Comparison of ENCODE assay signal across 16 cellular contexts in genomic region chr15:67180035-67180434, GRCh38.
DNase-seq lines count a peak whose midpoint lies in the region; ATAC-seq and TF ChIP-seq lines count a peak whose summit lies in the region.
"Had no signal": no experiment of that assay in that cellular context is flagged by ENCODE, and none has a peak within 500 bp of the region (broad histone marks: within the 10 kb centered on the region; RNA-seq: fewer than 3 reads in every experiment).

No MANE protein-coding gene starts in this region.

- no peak for DNase-seq in activated CD4-positive, alpha-beta memory T cell treated with anti-CD3 and anti-CD28 coated beads for 36 hours
- no peak for DNase-seq in activated CD4-positive, alpha-beta memory T cell treated with anti-CD3 and anti-CD28 coated beads, Interleukin-2, amount 10 ng/mL, durations not matched to agents 7 days and 5 days
- peak; percentile 16 for DNase-seq in Daoy (ENCODE audit: low read depth)
- no peak for DNase-seq in effector memory CD8-positive, alpha-beta T cell
- DNase-seq in sciatic nerve (ENCODE audit: low spot score): peak; percentile 60
- DNase-seq in CD14-positive monocyte (ENCODE audit: low spot score): no peak
- no peak for DNase-seq in immature natural killer cell
- DNase-seq: ACHN, Karpas-422, NCI-H1105 treated with DMSO at 0.1 percent for 48 hours, small intestine, upper lobe of left lung had no signal

- no peak for TF ChIP-seq CTCF in CD14-positive monocyte (IDR thresholded peaks at IDR 0.05)

- H3K9me3 Mint-ChIP-seq in activated CD4-positive, alpha-beta memory T cell treated with anti-CD3 and anti-CD28 coated beads for 36 hours: no peaks in the 10 kb centered on the region
- H3K9me3 Mint-ChIP-seq in activated CD4-positive, alpha-beta memory T cell treated with anti-CD3 and anti-CD28 coated beads, Interleukin-2, amount 10 ng/mL, durations not matched to agents 7 days and 5 days: no peaks in the 10 kb centered on the region
- H3K9me3 Mint-ChIP-seq in effector memory CD8-positive, alpha-beta T cell: no peaks in the 10 kb centered on the region
- peaks cover 0 to under 1% (median 0%) of the 10 kb centered on the region in 7 donors for H3K9me3 Mint-ChIP-seq in CD14-positive monocyte
- H3K9me3 Mint-ChIP-seq in immature natural killer cell: no peaks in the 10 kb centered on the region
- H3K9me3 Mint-ChIP-seq: activated naive CD4-positive, alpha-beta T cell treated with anti-CD3 and anti-CD28 coated beads for 36 hours; GM23338 had no signal

- H3K4me3 Mint-ChIP-seq in activated CD4-positive, alpha-beta memory T cell treated with anti-CD3 and anti-CD28 coated beads for 36 hours: no peak overlapping the region
- H3K4me3 Mint-ChIP-seq in activated CD4-positive, alpha-beta memory T cell treated with anti-CD3 and anti-CD28 coated beads, Interleukin-2, amount 10 ng/mL, durations not matched to agents 7 days and 5 days: no peak overlapping the region
- H3K4me3 Mint-ChIP-seq in effector memory CD8-positive, alpha-beta T cell: no peak overlapping the region
- H3K4me3 Mint-ChIP-seq in CD14-positive monocyte: no peak overlapping the region
- no peak overlapping the region for H3K4me3 Mint-ChIP-seq in immature natural killer cell
- H3K4me3 Mint-ChIP-seq: activated naive CD4-positive, alpha-beta T cell treated with anti-CD3 and anti-CD28 coated beads for 36 hours; GM23338 had no signal

- peak overlapping the region; percentile 52 for H3K27ac Mint-ChIP-seq in activated CD4-positive, alpha-beta memory T cell treated with anti-CD3 and anti-CD28 coated beads for 36 hours
- no peak overlapping the region for H3K27ac Mint-ChIP-seq in activated CD4-positive, alpha-beta memory T cell treated with anti-CD3 and anti-CD28 coated beads, Interleukin-2, amount 10 ng/mL, durations not matched to agents 7 days and 5 days
- H3K27ac Mint-ChIP-seq in effector memory CD8-positive, alpha-beta T cell: peak overlapping the region; percentile 87 to 89
- H3K27ac Mint-ChIP-seq in CD14-positive monocyte: peak overlapping the region in 3 of 7 donors; percentile 11 to 51 (median 20)
- H3K27ac Mint-ChIP-seq in immature natural killer cell: peak overlapping the region in 3 of 6 donors; percentile 23 to 71 (median 41)
- H3K27ac Mint-ChIP-seq: activated naive CD4-positive, alpha-beta T cell treated with anti-CD3 and anti-CD28 coated beads for 36 hours; GM23338 had no signal

- H3K4me1 Mint-ChIP-seq in activated CD4-positive, alpha-beta memory T cell treated with anti-CD3 and anti-CD28 coated beads for 36 hours (ENCODE audit: low read depth): peaks cover 24% of the 10 kb centered on the region
- peaks cover 24% of the 10 kb centered on the region for H3K4me1 Mint-ChIP-seq in activated CD4-positive, alpha-beta memory T cell treated with anti-CD3 and anti-CD28 coated beads, Interleukin-2, amount 10 ng/mL, durations not matched to agents 7 days and 5 days
- peaks cover 23 to 28% of the 10 kb centered on the region in 2 donors for H3K4me1 Mint-ChIP-seq in effector memory CD8-positive, alpha-beta T cell (ENCODE audit: low read depth in 2 of 2)
- H3K4me1 Mint-ChIP-seq in CD14-positive monocyte: peaks cover 32% of the 10 kb centered on the region
- H3K4me1 Mint-ChIP-seq in immature natural killer cell: peaks cover 26 to 37% of the 10 kb centered on the region in 2 donors

- CTCF ChIA-PET in activated CD4-positive, alpha-beta memory T cell treated with anti-CD3 and anti-CD28 coated beads for 36 hours (lab: Charles Lee): no interaction called here
- CTCF ChIA-PET in activated CD4-positive, alpha-beta memory T cell treated with anti-CD3 and anti-CD28 coated beads, Interleukin-2, amount 10 ng/mL, durations not matched to agents 7 days and 5 days (lab: Charles Lee): no interaction called here

- no peak for ATAC-seq in effector memory CD8-positive, alpha-beta T cell (replicated peaks)
- no peak for ATAC-seq in sciatic nerve
- no peak for ATAC-seq in GM21786 (IDR thresholded peaks at IDR 0.05; ENCODE audit: unreplicated experiment)
- ATAC-seq: mucosa of descending colon had no signal

- peaks cover 29% of the 10 kb centered on the region for H3K36me3 Mint-ChIP-seq in activated CD4-positive, alpha-beta memory T cell treated with anti-CD3 and anti-CD28 coated beads for 36 hours
- H3K36me3 Mint-ChIP-seq in activated CD4-positive, alpha-beta memory T cell treated with anti-CD3 and anti-CD28 coated beads, Interleukin-2, amount 10 ng/mL, durations not matched to agents 7 days and 5 days (ENCODE audit: low read depth): peaks cover 69% of the 10 kb centered on the region
- peaks cover 43% of the 10 kb centered on the region for H3K36me3 Mint-ChIP-seq in effector memory CD8-positive, alpha-beta T cell (ENCODE audit: insufficient read depth)
- H3K36me3 Mint-ChIP-seq in CD14-positive monocyte (peaks cover 63 to 76% of the 10 kb centered on the region in 2 donors), immature natural killer cell (peaks cover 7 to 33% (median 11%) of the 10 kb centered on the region in 3 donors)

- intact Hi-C loops in activated CD4-positive, alpha-beta memory T cell treated with anti-CD3 and anti-CD28 coated beads for 36 hours (cut with micrococcal nuclease): no loop called here
- intact Hi-C loops in sciatic nerve (cut with DNase I) (no loop called here), CD14-positive monocyte (cut with micrococcal nuclease) (no loop called here)

- no peaks in the 10 kb centered on the region for H3K27me3 Mint-ChIP-seq in activated CD4-positive, alpha-beta memory T cell treated with anti-CD3 and anti-CD28 coated beads for 36 hours
- no peaks in the 10 kb centered on the region for H3K27me3 Mint-ChIP-seq in activated CD4-positive, alpha-beta memory T cell treated with anti-CD3 and anti-CD28 coated beads, Interleukin-2, amount 10 ng/mL, durations not matched to agents 7 days and 5 days
- no peaks in the 10 kb centered on the region for H3K27me3 Mint-ChIP-seq in effector memory CD8-positive, alpha-beta T cell
- peaks cover 0 to 5% (median 0%) of the 10 kb centered on the region in 3 donors for H3K27me3 Mint-ChIP-seq in CD14-positive monocyte (ENCODE audit: low read depth in 3 of 3)
- H3K27me3 Mint-ChIP-seq in immature natural killer cell (ENCODE audit: low read depth in 3 of 3): peaks cover 0 to 7% (median 6%) of the 10 kb centered on the region in 3 donors

- POLR2A ChIA-PET in activated CD4-positive, alpha-beta memory T cell treated with anti-CD3 and anti-CD28 coated beads for 36 hours (lab: Charles Lee): no interaction called here
- POLR2A ChIA-PET in activated CD4-positive, alpha-beta memory T cell treated with anti-CD3 and anti-CD28 coated beads, Interleukin-2, amount 10 ng/mL, durations not matched to agents 7 days and 5 days (lab: Charles Lee): no interaction called here

Comparison
In these comparisons a context has a peak if more than half of its experiments do, and no peak if none do; other contexts are left out.
1. DNase-seq: peak in Daoy (single experiment) and sciatic nerve (single experiment); none in activated CD4-positive, alpha-beta memory T cell treated with anti-CD3 and anti-CD28 coated beads for 36 hours (single experiment), activated CD4-positive, alpha-beta memory T cell treated with anti-CD3 and anti-CD28 coated beads, Interleukin-2, amount 10 ng/mL, durations not matched to agents 7 days and 5 days (single experiment), effector memory CD8-positive, alpha-beta T cell (0 of 3), CD14-positive monocyte (single experiment) and immature natural killer cell (0 of 3).